Comparison of ENCODE assay signal across 10 cellular contexts in genomic region chr3:117898722-117899121, GRCh38.
DNase-seq lines count a peak whose midpoint lies in the region; ATAC-seq and TF ChIP-seq lines count a peak whose summit lies in the region.
"Had no signal": no experiment of that assay in that cellular context is flagged by ENCODE, and none has a peak within 500 bp of the region (broad histone marks: within the 10 kb centered on the region; RNA-seq: fewer than 3 reads in every experiment).

No MANE protein-coding gene starts in this region.

- no peaks in the 10 kb centered on the region for H3K4me1 Mint-ChIP-seq in WTC11
- H3K4me1 Mint-ChIP-seq in nephron progenitor cell: no peaks in the 10 kb centered on the region
- no peaks in the 10 kb centered on the region for H3K4me1 Mint-ChIP-seq in CD8-positive, alpha-beta T cell (ENCODE audit: low read depth)

- TF ChIP-seq CTCF in WTC11 (IDR thresholded peaks at IDR 0.05) (peak; percentile 37), nephron progenitor cell (IDR thresholded peaks at IDR 0.05) (peak; percentile 41), gastroesophageal sphincter (IDR thresholded peaks at IDR 0.05) (no peak)
- no peak for TF ChIP-seq CTCF in CD8-positive, alpha-beta T cell (IDR thresholded peaks at IDR 0.05)

- H3K27ac Mint-ChIP-seq in WTC11 (no peak overlapping the region), nephron progenitor cell (no peak overlapping the region)
- no peak overlapping the region for H3K27ac Mint-ChIP-seq in CD8-positive, alpha-beta T cell
- H3K27ac Mint-ChIP-seq: effector memory CD8-positive, alpha-beta T cell had no signal

- ATAC-seq in GM18858 (IDR thresholded peaks at IDR 0.05; ENCODE audit: unreplicated experiment): peak; percentile 84
- peak; percentile 54 for ATAC-seq in HG03095 (IDR thresholded peaks at IDR 0.05; ENCODE audit: unreplicated experiment)
- peak; percentile 78 for ATAC-seq in WTC11
- no peak for ATAC-seq in CD8-positive, alpha-beta T cell
- ATAC-seq in gastroesophageal sphincter: no peak
- ATAC-seq: effector memory CD8-positive, alpha-beta T cell had no signal

- no peak overlapping the region for H3K27ac ChIP-seq in CD8-positive, alpha-beta T cell (ENCODE audit: low read depth, low read length)
- no peak overlapping the region for H3K27ac ChIP-seq in gastroesophageal sphincter

- no peaks in the 10 kb centered on the region for H3K4me1 ChIP-seq in CD8-positive, alpha-beta T cell (ENCODE audit: insufficient read depth, low read length)
- H3K4me1 ChIP-seq in gastroesophageal sphincter: no peaks in the 10 kb centered on the region

- no peaks in the 10 kb centered on the region for H3K36me3 ChIP-seq in CD8-positive, alpha-beta T cell (ENCODE audit: insufficient read depth, low read length)
- H3K36me3 ChIP-seq in gastroesophageal sphincter: no peaks in the 10 kb centered on the region

- H3K9me3 Mint-ChIP-seq in WTC11: peaks cover 14% of the 10 kb centered on the region
- H3K9me3 Mint-ChIP-seq in nephron progenitor cell: peaks cover 15% of the 10 kb centered on the region
- H3K9me3 Mint-ChIP-seq in CD8-positive, alpha-beta T cell: peaks cover 19% of the 10 kb centered on the region

- H3K4me3 ChIP-seq in CD8-positive, alpha-beta T cell (ENCODE audit: low read depth, low read length): no peak overlapping the region
- no peak overlapping the region for H3K4me3 ChIP-seq in gastroesophageal sphincter

- POLR2A ChIA-PET in WTC11 (lab: Charles Lee): no interaction called here
- POLR2A ChIA-PET in CD8-positive, alpha-beta T cell (lab: Charles Lee): no interaction called here

- H3K9me3 ChIP-seq in CD8-positive, alpha-beta T cell (ENCODE audit: low read length): no peaks in the 10 kb centered on the region
- peaks cover 0 to 16% (median 0%) of the 10 kb centered on the region in 3 donors for H3K9me3 ChIP-seq in gastroesophageal sphincter

- no peaks in the 10 kb centered on the region for H3K36me3 Mint-ChIP-seq in WTC11
- no peaks in the 10 kb centered on the region for H3K36me3 Mint-ChIP-seq in nephron progenitor cell (ENCODE audit: low read depth)
- H3K36me3 Mint-ChIP-seq in CD8-positive, alpha-beta T cell: no peaks in the 10 kb centered on the region

- H3K4me3 Mint-ChIP-seq in WTC11 (no peak overlapping the region), nephron progenitor cell (no peak overlapping the region)
- H3K4me3 Mint-ChIP-seq in CD8-positive, alpha-beta T cell: no peak overlapping the region
- H3K4me3 Mint-ChIP-seq: effector memory CD8-positive, alpha-beta T cell had no signal

- H3K27me3 ChIP-seq in CD8-positive, alpha-beta T cell (ENCODE audit: insufficient read depth, low read length): no peaks in the 10 kb centered on the region
- no peaks in the 10 kb centered on the region for H3K27me3 ChIP-seq in gastroesophageal sphincter

- TF ChIP-seq EP300 in gastroesophageal sphincter (IDR thresholded peaks at IDR 0.05): no peak

- DNase-seq in WTC11 (ENCODE audit: low spot score) (no peak), nephron progenitor cell (no peak), AG20443 (ENCODE audit: low spot score) (no peak)
- DNase-seq in stimulated activated CD4-positive, alpha-beta T cell treated with anti-CD3 and anti-CD28 coated beads, Interleukin-1b, Interleukin-23, amount 100 ng/mL, for 48 hours: no peak
- DNase-seq in CD8-positive, alpha-beta T cell: no peak
- DNase-seq: effector memory CD8-positive, alpha-beta T cell; T-helper 9 cell had no signal

- no peaks in the 10 kb centered on the region for H3K27me3 Mint-ChIP-seq in WTC11 (ENCODE audit: low read depth)
- no peaks in the 10 kb centered on the region for H3K27me3 Mint-ChIP-seq in nephron progenitor cell (ENCODE audit: low read depth, poor library complexity)
- H3K27me3 Mint-ChIP-seq in CD8-positive, alpha-beta T cell (ENCODE audit: low read depth): no peaks in the 10 kb centered on the region
- H3K27me3 Mint-ChIP-seq: effector memory CD8-positive, alpha-beta T cell had no signal

- CTCF ChIA-PET in WTC11 (lab: Charles Lee): interaction anchor here (0.5 to 1.1 kb wide), 25 partner anchors 9 to 590 kb away, joined by 3 to 11 read pairs (median 3); no protein-coding TSS in a partner anchor
- CTCF ChIA-PET in CD8-positive, alpha-beta T cell (lab: Charles Lee): no interaction called here

- no peak for TF ChIP-seq POLR2A in gastroesophageal sphincter (IDR thresholded peaks at IDR 0.05)

- WGBS in gastroesophageal sphincter (ENCODE audit: low coverage in 1 of 2), 2 donors: 36 to 56% methylated on average over 2 to 4 of the region's 4 CpGs

- intact Hi-C loops in CD8-positive, alpha-beta T cell (cut with DNase I, micrococcal nuclease): no loop called here

TF ChIP-seq in WTC11, 78 proteins besides CTCF, POLR2A, EP300 and RAD21:
- TF ChIP-seq SOX15 (CRISPR knock-in tag; IDR thresholded peaks at IDR 0.05) (no peak), SMAD3 (CRISPR knock-in tag; IDR thresholded peaks at IDR 0.05; ENCODE audit: borderline replicate concordance) (no peak), SMAD4 (CRISPR knock-in tag; IDR thresholded peaks at IDR 0.05) (no peak)

Comparison
In these comparisons a context has a peak if more than half of its experiments do, and no peak if none do; other contexts are left out.
1. ATAC-seq: peak in GM18858 (single experiment), HG03095 (single experiment) and WTC11 (single experiment); none in CD8-positive, alpha-beta T cell (single experiment) and gastroesophageal sphincter (single experiment).
2. CTCF ChIP-seq: peak in WTC11 (single experiment) and nephron progenitor cell (single experiment); none in CD8-positive, alpha-beta T cell (single experiment) and gastroesophageal sphincter (0 of 4).